15 cellular contexts compared by ENCODE assay signal in genomic region chr12:50249464-50250229, GRCh38. TPM values are rescaled to one million over a fixed set of nuclear protein-coding genes. Genes with fewer than 3 reads are reported as not detected.
DNase-seq lines count a peak whose midpoint lies in the region; ATAC-seq, FAIRE-seq and TF ChIP-seq lines count a peak whose summit lies in the region.
"Had no signal": no experiment of that assay in that cellular context is flagged by ENCODE, and none has a peak within 500 bp of the region (broad histone marks: within the 10 kb centered on the region; RNA-seq: fewer than 3 reads in every experiment).

No MANE protein-coding gene starts in this region.

- no peak overlapping the region for H3K9ac ChIP-seq in mammary epithelial cell (ENCODE audit: insufficient read depth, low read length)
- no peak overlapping the region for H3K9ac ChIP-seq in astrocyte (ENCODE audit: low read length)

- H3K4me3 Mint-ChIP-seq in astrocyte (ENCODE audit: unreplicated experiment) = no peak overlapping the region
- no peak overlapping the region for H3K4me3 Mint-ChIP-seq in mesothelial cell of epicardium
- H3K4me3 Mint-ChIP-seq in activated CD4-positive, alpha-beta T cell treated with anti-CD3 and anti-CD28 coated beads, Interleukin-2, amount 10 ng/mL, durations not matched to agents 7 days and 5 days = no peak overlapping the region
- H3K4me3 Mint-ChIP-seq: natural killer cell, WTC11 had no signal

- POLR2A ChIA-PET in activated CD4-positive, alpha-beta T cell treated with anti-CD3 and anti-CD28 coated beads, Interleukin-2, amount 10 ng/mL, durations not matched to agents 7 days and 5 days (lab: Charles Lee) = no interaction called here

- CTCF ChIA-PET in mammary epithelial cell (lab: Charles Lee; ENCODE audit: low non-redundant PET) = no interaction called here
- CTCF ChIA-PET in activated CD4-positive, alpha-beta T cell treated with anti-CD3 and anti-CD28 coated beads, Interleukin-2, amount 10 ng/mL, durations not matched to agents 7 days and 5 days (lab: Charles Lee) = interaction anchor here (1.7 kb wide), 1 partner anchor 26 kb away, joined by 4 read pairs; no protein-coding TSS in a partner anchor

- H3K27ac Mint-ChIP-seq in astrocyte (ENCODE audit: unreplicated experiment) (no peak overlapping the region), mesothelial cell of epicardium (peak overlapping the region; percentile 73)
- H3K27ac Mint-ChIP-seq in activated CD4-positive, alpha-beta T cell treated with anti-CD3 and anti-CD28 coated beads, Interleukin-2, amount 10 ng/mL, durations not matched to agents 7 days and 5 days = no peak overlapping the region
- H3K27ac Mint-ChIP-seq: natural killer cell, WTC11 had no signal

- in situ Hi-C loops in mammary epithelial cell (cut with MboI; ENCODE audit: low sequenced_read_pairs in 2 of 2) = no loop called here

- H3K27me3 ChIP-seq in breast epithelium (no peaks in the 10 kb centered on the region), mammary epithelial cell (ENCODE audit: insufficient read depth, low read length) (no peaks in the 10 kb centered on the region), astrocyte (ENCODE audit: insufficient read depth, low read length) (no peaks in the 10 kb centered on the region), uterus (no peaks in the 10 kb centered on the region)
- H3K27me3 ChIP-seq: gastroesophageal sphincter, spleen had no signal

- no peaks in the 10 kb centered on the region for H3K36me3 ChIP-seq in breast epithelium
- no peaks in the 10 kb centered on the region for H3K36me3 ChIP-seq in mammary epithelial cell (ENCODE audit: insufficient read depth, low read length)
- H3K36me3 ChIP-seq in astrocyte (ENCODE audit: insufficient read depth, low read length) = no peaks in the 10 kb centered on the region
- H3K36me3 ChIP-seq in uterus = no peaks in the 10 kb centered on the region

- no peaks in the 10 kb centered on the region for H3K27me3 Mint-ChIP-seq in astrocyte (ENCODE audit: low read depth, unreplicated experiment)
- no peaks in the 10 kb centered on the region for H3K27me3 Mint-ChIP-seq in mesothelial cell of epicardium (ENCODE audit: low read depth)
- no peaks in the 10 kb centered on the region for H3K27me3 Mint-ChIP-seq in activated CD4-positive, alpha-beta T cell treated with anti-CD3 and anti-CD28 coated beads, Interleukin-2, amount 10 ng/mL, durations not matched to agents 7 days and 5 days

- peaks cover 28% of the 10 kb centered on the region for H3K4me1 Mint-ChIP-seq in astrocyte (ENCODE audit: low read depth, unreplicated experiment)
- peaks cover 32% of the 10 kb centered on the region for H3K4me1 Mint-ChIP-seq in mesothelial cell of epicardium
- peaks cover 41% of the 10 kb centered on the region for H3K4me1 Mint-ChIP-seq in activated CD4-positive, alpha-beta T cell treated with anti-CD3 and anti-CD28 coated beads, Interleukin-2, amount 10 ng/mL, durations not matched to agents 7 days and 5 days
- H3K4me1 Mint-ChIP-seq: natural killer cell had no signal

- intact Hi-C loops in breast epithelium (cut with DNase I; ENCODE audit: low total_unique reads) (no loop called here), mammary epithelial cell (cut with micrococcal nuclease) (no loop called here), uterus (cut with DNase I; ENCODE audit: low total_unique reads) (no loop called here)

- no peaks in the 10 kb centered on the region for H3K9me3 Mint-ChIP-seq in astrocyte (ENCODE audit: unreplicated experiment)
- no peaks in the 10 kb centered on the region for H3K9me3 Mint-ChIP-seq in mesothelial cell of epicardium
- H3K9me3 Mint-ChIP-seq in activated CD4-positive, alpha-beta T cell treated with anti-CD3 and anti-CD28 coated beads, Interleukin-2, amount 10 ng/mL, durations not matched to agents 7 days and 5 days = no peaks in the 10 kb centered on the region
- H3K9me3 Mint-ChIP-seq: natural killer cell, WTC11 had no signal

- H3K36me3 Mint-ChIP-seq in astrocyte (ENCODE audit: low read depth, unreplicated experiment) = peaks cover 2% of the 10 kb centered on the region
- H3K36me3 Mint-ChIP-seq in mesothelial cell of epicardium = peaks cover 4% of the 10 kb centered on the region
- peaks cover 4% of the 10 kb centered on the region for H3K36me3 Mint-ChIP-seq in activated CD4-positive, alpha-beta T cell treated with anti-CD3 and anti-CD28 coated beads, Interleukin-2, amount 10 ng/mL, durations not matched to agents 7 days and 5 days (ENCODE audit: low read depth)
- H3K36me3 Mint-ChIP-seq: natural killer cell, WTC11 had no signal

- no peak overlapping the region for H3K4me3 ChIP-seq in breast epithelium
- no peak overlapping the region for H3K4me3 ChIP-seq in mammary epithelial cell (replicated peaks in 1 of 3; ENCODE audit: insufficient read depth in 1 of 3, low read depth in 2 of 3, low read length in 3 of 3)
- H3K4me3 ChIP-seq in astrocyte (ENCODE audit: insufficient read depth, low read depth, low read length) = no peak overlapping the region
- no peak overlapping the region for H3K4me3 ChIP-seq in uterus
- H3K4me3 ChIP-seq: gastroesophageal sphincter, spleen had no signal

- peak overlapping the region; percentile 33 to 62 for H3K27ac ChIP-seq in breast epithelium
- H3K27ac ChIP-seq in mammary epithelial cell (ENCODE audit: insufficient read depth, low read depth, low read length) = no peak overlapping the region
- H3K27ac ChIP-seq in astrocyte (ENCODE audit: low read depth, low read length) = no peak overlapping the region
- peak overlapping the region; percentile 27 to 79 for H3K27ac ChIP-seq in uterus
- H3K27ac ChIP-seq: spleen had no signal

- no TSS peak for BruUV-seq in mammary epithelial cell (replicated peaks; lab: Mats Ljungman, UMichigan)

- TF ChIP-seq CTCF in breast epithelium (IDR thresholded peaks at IDR 0.05) = no peak
- TF ChIP-seq CTCF in mammary epithelial cell (conservative IDR thresholded peaks at IDR 0.05 in 1 of 2, IDR thresholded peaks at IDR 0.05 in 1 of 2; ENCODE audit: extremely low read depth in 1 of 2, insufficient read depth in 1 of 2, low read depth in 1 of 2, low read length in 2 of 2) = no peak
- TF ChIP-seq CTCF in astrocyte (IDR thresholded peaks at IDR 0.05; ENCODE audit: insufficient read depth, low read depth, low read length) = no peak
- TF ChIP-seq CTCF in mesothelial cell of epicardium (IDR thresholded peaks at IDR 0.05; ENCODE audit: unreplicated experiment) = no peak
- TF ChIP-seq CTCF in uterus (IDR thresholded peaks at IDR 0.05) = no peak

- FAIRE-seq in astrocyte (lab: Jason Lieb, UNC) = no peak

- H3K4me2 ChIP-seq in mammary epithelial cell (ENCODE audit: insufficient read depth, low read depth, low read length) (no peak overlapping the region), astrocyte (ENCODE audit: low read length) (peak overlapping the region; percentile 19)

- dilution Hi-C loops in mammary epithelial cell (cut with HindIII; ENCODE audit: low sequenced_read_pairs) = no loop called here

- TF ChIP-seq POLR2A in breast epithelium (IDR thresholded peaks at IDR 0.05) (no peak), uterus (IDR thresholded peaks at IDR 0.05) (no peak)

- WGBS in mammary epithelial cell (ENCODE audit: low coverage, missing lambda C conversion rate) = 93% methylated on average over 6 of the region's 6 CpGs

- H3K4me1 ChIP-seq in breast epithelium = peaks cover 0 to 4% of the 10 kb centered on the region in 2 donors
- peaks cover 27% of the 10 kb centered on the region for H3K4me1 ChIP-seq in mammary epithelial cell (ENCODE audit: insufficient read depth, low read length)
- peaks cover 22% of the 10 kb centered on the region for H3K4me1 ChIP-seq in astrocyte (ENCODE audit: insufficient read depth, low read length)
- no peaks in the 10 kb centered on the region for H3K4me1 ChIP-seq in uterus

- H4K20me1 ChIP-seq in mammary epithelial cell (ENCODE audit: insufficient read depth, low read length) = no peaks in the 10 kb centered on the region
- H4K20me1 ChIP-seq in astrocyte (ENCODE audit: insufficient read depth, low read length) = no peaks in the 10 kb centered on the region

- H3K79me2 ChIP-seq in mammary epithelial cell (ENCODE audit: insufficient read depth, low read length) (no peaks in the 10 kb centered on the region), astrocyte (ENCODE audit: insufficient read depth, low read length) (no peaks in the 10 kb centered on the region)

- no peaks in the 10 kb centered on the region for H3K9me3 ChIP-seq in breast epithelium
- H3K9me3 ChIP-seq in mammary epithelial cell (replicated peaks; ENCODE audit: insufficient read depth, low read length) = no peaks in the 10 kb centered on the region
- H3K9me3 ChIP-seq in astrocyte (ENCODE audit: insufficient read depth, low read depth, low read length) = no peaks in the 10 kb centered on the region
- no peaks in the 10 kb centered on the region for H3K9me3 ChIP-seq in uterus
- H3K9me3 ChIP-seq: gastroesophageal sphincter, spleen had no signal

- DNase-seq in breast epithelium (ENCODE audit: low spot score in 2 of 2) (no peak), mammary epithelial cell (no peak), astrocyte (ENCODE audit: low read depth) (no peak), mesothelial cell of epicardium (ENCODE audit: low spot score in 2 of 2, unreplicated experiment in 2 of 2) (no peak), uterus (no peak), DMS79 (lab: John Stamatoyannopoulos, UW) (no peak)
- DNase-seq in activated CD4-positive, alpha-beta T cell treated with anti-CD3 and anti-CD28 coated beads, Interleukin-2, amount 10 ng/mL, durations not matched to agents 7 days and 5 days = no peak
- DNase-seq: activated T-cell treated with anti-CD3 and anti-CD28 coated beads, Interleukin-2, amount 50 U/mL, for 48 hours; effector CD8-positive, alpha-beta T cell; natural killer cell; spleen had no signal

- H2AFZ ChIP-seq in mammary epithelial cell (ENCODE audit: low read depth, low read length) = no peak overlapping the region
- no peak overlapping the region for H2AFZ ChIP-seq in astrocyte (ENCODE audit: low read depth, low read length)

- no peak for ATAC-seq in HG03565 (IDR thresholded peaks at IDR 0.05; ENCODE audit: unreplicated experiment)
- ATAC-seq: gastroesophageal sphincter, natural killer cell, SK-N-SH treated with all-trans-retinoic acid at 6 μM for 48 hours, WTC11 had no signal

RNA-seq across cellular contexts. Expression of gene LIMA1, which starts 33.7 kb away (rescaled TPM):
- total RNA-seq in breast epithelium (100 to 1,000 TPM; 128 to 162 (median 156) TPM), mammary epithelial cell (100 to 1,000 TPM; 398 to 425 TPM), astrocyte (169 and 173 TPM in 2 replicates), mesothelial cell of epicardium (114 to 120 TPM (median 115 TPM) in 3 replicates), uterus (100 to 1,000 TPM in 2 of 4 donors, 10 to 100 TPM in 2; 85.0 to 140 (median 116) TPM)
- 167 TPM for polyA plus RNA-seq in mammary epithelial cell
- 210 TPM for polyA minus RNA-seq in mammary epithelial cell
- total RNA-seq in activated CD4-positive, alpha-beta T cell treated with anti-CD3 and anti-CD28 coated beads, Interleukin-2, amount 10 ng/mL, durations not matched to agents 7 days and 5 days = 10 to 100 TPM; 16.9 to 22.4 TPM

Comparison
In these comparisons a context has a peak if more than half of its experiments do, and no peak if none do; other contexts are left out.
1. H3K27ac ChIP-seq: peak in breast epithelium (2 of 2) and uterus (2 of 2); none in mammary epithelial cell (single experiment) and astrocyte (single experiment).